ENCODE assay signal across 22 cellular contexts in genomic region chr12:106233011-106233410, GRCh38.
"Had no signal": no experiment of that assay in that cellular context is flagged by ENCODE, and none has a peak within 500 bp of the region (broad histone marks: within the 10 kb centered on the region; RNA-seq: fewer than 3 reads in every experiment).

No MANE protein-coding gene starts in this region.

- H3K4me3 ChIP-seq: MG63, SJSA1, SK-N-MC had no signal

- H3K27ac ChIP-seq: SJSA1, SK-N-MC had no signal

- ATAC-seq: HepG2 had no signal

- H3K9me3 ChIP-seq: MG63, SJSA1 had no signal

- H3K4me1 ChIP-seq: SJSA1 had no signal

- H3K27me3 ChIP-seq: MG63, SJSA1 had no signal

- DNase-seq: IMR-90, Karpas-422, KG1, MG63, NCI-H1092 treated with DMSO at 0.1 percent for 48 hours, NCI-H1436, NCI-H187, NCI-H2029, NCI-H2081 treated with DMSO at 0.1 percent for 48 hours, NCI-H2171, NCI-H226, NCI-H446, NCI-H510A, NCI-H524 treated with DMSO at 0.1 percent for 48 hours, NCI-H69, NCI-H774, Right ventricle myocardium superior, RPMI8226, SIG-M5 had no signal
